ENCODE assay signal across 9 cellular contexts in genomic region chr11:122863704-122864326, GRCh38. TPM values are rescaled to one million over a fixed set of nuclear protein-coding genes. Genes with fewer than 3 reads are reported as not detected.
DNase-seq lines count a peak whose midpoint lies in the region; ATAC-seq, FAIRE-seq and TF ChIP-seq lines count a peak whose summit lies in the region.
"Had no signal": no experiment of that assay in that cellular context is flagged by ENCODE, and none has a peak within 500 bp of the region (broad histone marks: within the 10 kb centered on the region; RNA-seq: fewer than 3 reads in every experiment).

No MANE protein-coding gene starts in this region.

- peaks cover 23% of the 10 kb centered on the region for H3K36me3 Mint-ChIP-seq in activated CD8-positive, alpha-beta T cell treated with anti-CD3 and anti-CD28 coated beads, Interleukin-2, amount 10 ng/mL, durations not matched to agents 7 days and 5 days (ENCODE audit: low read depth)

- H3K27ac ChIP-seq in gastrocnemius medialis: no peak overlapping the region

- H3K4me1 ChIP-seq in gastrocnemius medialis: no peaks in the 10 kb centered on the region

- POLR2A ChIA-PET in activated CD8-positive, alpha-beta T cell treated with anti-CD3 and anti-CD28 coated beads, Interleukin-2, amount 10 ng/mL, durations not matched to agents 7 days and 5 days (lab: Charles Lee): interaction anchor here (1.3 kb wide), 1 partner anchor 11 kb away, joined by 4 read pairs; no protein-coding TSS in a partner anchor

- H3K27me3 ChIP-seq in gastrocnemius medialis: peaks cover 0 to 3% (median 0%) of the 10 kb centered on the region in 3 donors

- no peaks in the 10 kb centered on the region for H3K4me1 Mint-ChIP-seq in activated CD8-positive, alpha-beta T cell treated with anti-CD3 and anti-CD28 coated beads, Interleukin-2, amount 10 ng/mL, durations not matched to agents 7 days and 5 days (ENCODE audit: low read depth)

- no peaks in the 10 kb centered on the region for H3K9me3 ChIP-seq in gastrocnemius medialis

- TF ChIP-seq CTCF in gastrocnemius medialis (IDR thresholded peaks at IDR 0.05 in 4 of 5, conservative IDR thresholded peaks at IDR 0.05 in 1 of 5): peak; percentile 16 to 59 (median 28)

- FAIRE-seq in frontal cortex (lab: Jason Lieb, UNC): peak; percentile 87

- TF ChIP-seq POLR2A in gastrocnemius medialis (IDR thresholded peaks at IDR 0.05): no peak

- H3K36me3 ChIP-seq in gastrocnemius medialis: no peaks in the 10 kb centered on the region

- H3K27ac Mint-ChIP-seq in activated CD8-positive, alpha-beta T cell treated with anti-CD3 and anti-CD28 coated beads, Interleukin-2, amount 10 ng/mL, durations not matched to agents 7 days and 5 days: no peak overlapping the region

- no peaks in the 10 kb centered on the region for H3K27me3 Mint-ChIP-seq in activated CD8-positive, alpha-beta T cell treated with anti-CD3 and anti-CD28 coated beads, Interleukin-2, amount 10 ng/mL, durations not matched to agents 7 days and 5 days (ENCODE audit: low read depth)

- DNase-seq in Right ventricle myocardium superior (peak; percentile 48), cardiac septum (ENCODE audit: low spot score) (no peak), NCI-H345 (lab: John Stamatoyannopoulos, UW) (peak; percentile 34), frontal cortex (ENCODE audit: low spot score in 2 of 2) (peak in 1 of 2 donors; percentile 29), gastrocnemius medialis (no peak), NCI-H510A (lab: John Stamatoyannopoulos, UW) (no peak), HK-2 (ENCODE audit: unreplicated experiment) (no peak)
- DNase-seq in activated CD8-positive, alpha-beta T cell treated with anti-CD3 and anti-CD28 coated beads, Interleukin-2, amount 10 ng/mL, durations not matched to agents 7 days and 5 days: peak; percentile 51

- intact Hi-C loops in Right ventricle myocardium superior (cut with DNase I) (loop anchor here (2.0 kb wide), 1 partner anchor 159 kb away; no protein-coding TSS in a partner anchor), cardiac septum (cut with DNase I) (loop anchor here (1.0 kb wide), 1 partner anchor 159 kb away; no protein-coding TSS in a partner anchor), gastrocnemius medialis (cut with DNase I; ENCODE audit: low total_unique reads) (loop anchor here (10.0 kb wide), 2 partner anchors 161 to 191 kb away; no protein-coding TSS in a partner anchor)

- ATAC-seq in Right ventricle myocardium superior (ENCODE audit: poor library complexity) (peak; percentile 41), gastrocnemius medialis (no peak)
- ATAC-seq in activated CD8-positive, alpha-beta T cell treated with anti-CD3 and anti-CD28 coated beads, Interleukin-2, amount 10 ng/mL, durations not matched to agents 7 days and 5 days: no peak
- ATAC-seq: activated T-cell treated with anti-CD3 and anti-CD28 coated beads, Interleukin-2, amount 50 U/mL, for 72 hours had no signal

- H3K4me3 ChIP-seq in gastrocnemius medialis: no peak overlapping the region

- no peaks in the 10 kb centered on the region for H3K9me3 Mint-ChIP-seq in activated CD8-positive, alpha-beta T cell treated with anti-CD3 and anti-CD28 coated beads, Interleukin-2, amount 10 ng/mL, durations not matched to agents 7 days and 5 days (ENCODE audit: insufficient read depth)
- H3K9me3 Mint-ChIP-seq: activated T-cell treated with anti-CD3 and anti-CD28 coated beads, Interleukin-2, amount 50 U/mL, for 72 hours had no signal

- in situ Hi-C loops in gastrocnemius medialis (cut with MboI; ENCODE audit: low sequenced_read_pairs in 4 of 4): loop anchor here in 1 of 4 donors (10.0 kb wide), 1 partner anchor 161 kb away; no protein-coding TSS in a partner anchor

- CTCF ChIA-PET in activated CD8-positive, alpha-beta T cell treated with anti-CD3 and anti-CD28 coated beads, Interleukin-2, amount 10 ng/mL, durations not matched to agents 7 days and 5 days (lab: Charles Lee): interaction anchor here (0.6 to 15.0 kb wide), 35 partner anchors 9 to 229 kb away, joined by 3 to 469 read pairs (median 4); partner anchors contain the start of gene CRTAM

- no peak overlapping the region for H3K4me3 Mint-ChIP-seq in activated CD8-positive, alpha-beta T cell treated with anti-CD3 and anti-CD28 coated beads, Interleukin-2, amount 10 ng/mL, durations not matched to agents 7 days and 5 days
- H3K4me3 Mint-ChIP-seq: activated T-cell treated with anti-CD3 and anti-CD28 coated beads, Interleukin-2, amount 50 U/mL, for 72 hours had no signal

RNA-seq across cellular contexts. Expression of gene JHY, which starts 18.7 kb away (rescaled TPM):
- total RNA-seq in Right ventricle myocardium superior (2.6 TPM), cardiac septum (1.3 TPM), frontal cortex (10.6 TPM), gastrocnemius medialis (1 to 10 TPM in 1 of 4 donors, under 1 TPM in 3; 0.16 to 1.3 (median 0.22) TPM)
- 1 to 10 TPM; 1.5 to 1.6 TPM for total RNA-seq in activated CD8-positive, alpha-beta T cell treated with anti-CD3 and anti-CD28 coated beads, Interleukin-2, amount 10 ng/mL, durations not matched to agents 7 days and 5 days

RNA-seq across cellular contexts. Expression of gene CRTAM, which starts 25.5 kb away (rescaled TPM):
- total RNA-seq in Right ventricle myocardium superior: 0.11 TPM
- 0.46 TPM for total RNA-seq in cardiac septum
- 1 to 10 TPM; 8.0 TPM for total RNA-seq in activated CD8-positive, alpha-beta T cell treated with anti-CD3 and anti-CD28 coated beads, Interleukin-2, amount 10 ng/mL, durations not matched to agents 7 days and 5 days
- total RNA-seq in frontal cortex: 0.41 TPM
- 1 to 10 TPM in 1 of 4 donors, not detected in 3; 1.0 TPM for total RNA-seq in gastrocnemius medialis

Comparison
In these comparisons a context has a peak if more than half of its experiments do, and no peak if none do; other contexts are left out.
1. DNase-seq: peak in Right ventricle myocardium superior (single experiment), NCI-H345 (single experiment) and activated CD8-positive, alpha-beta T cell treated with anti-CD3 and anti-CD28 coated beads, Interleukin-2, amount 10 ng/mL, durations not matched to agents 7 days and 5 days (single experiment); none in cardiac septum (single experiment), gastrocnemius medialis (0 of 2), NCI-H510A (single experiment) and HK-2 (single experiment).